ENCODE assay signal across 21 cellular contexts in genomic region chr17:45818708-45819107, GRCh38. TPM values are rescaled to one million over a fixed set of nuclear protein-coding genes. Genes with fewer than 3 reads are reported as not detected.
DNase-seq lines count a peak whose midpoint lies in the region; ATAC-seq and TF ChIP-seq lines count a peak whose summit lies in the region.
"Had no signal": no experiment of that assay in that cellular context is flagged by ENCODE, and none has a peak within 500 bp of the region (broad histone marks: within the 10 kb centered on the region; RNA-seq: fewer than 3 reads in every experiment).

No MANE protein-coding gene starts in this region.

- no peak overlapping the region for H3K4me3 ChIP-seq in dorsolateral prefrontal cortex
- H3K4me3 ChIP-seq: BLaER1 had no signal

- in situ Hi-C loops in G401 (cut with HindIII; ENCODE audit: low sequenced_read_pairs) = no loop called here

- no peak for TF ChIP-seq CTCF in dorsolateral prefrontal cortex (IDR thresholded peaks at IDR 0.05 in 54 of 56, conservative IDR thresholded peaks at IDR 0.05 in 2 of 56; ENCODE audit: low read depth in 1 of 56, partially characterized antibody in 56 of 56)

- H3K27ac ChIP-seq in angular gyrus (ENCODE audit: low read depth, low read length) (peak overlapping the region; percentile 30), dorsolateral prefrontal cortex (peak overlapping the region in 31 of 59 donors; percentile 3 to 86 (median 40))
- H3K27ac ChIP-seq: 22Rv1, BLaER1, C4-2B had no signal

- H3K27me3 ChIP-seq in dorsolateral prefrontal cortex = peaks cover 0 to 3% (median 0%) of the 10 kb centered on the region in 45 donors
- H3K27me3 ChIP-seq: BLaER1 had no signal

- ATAC-seq in HG03097 (IDR thresholded peaks at IDR 0.05; ENCODE audit: low FRiP score, unreplicated experiment) (no peak), GM21528 (IDR thresholded peaks at IDR 0.05; ENCODE audit: low FRiP score, unreplicated experiment) (no peak)
- ATAC-seq: CD8-positive, alpha-beta T cell had no signal

- peak; percentile 56 for DNase-seq in G401 (ENCODE audit: low spot score)
- no peak for DNase-seq in dorsolateral prefrontal cortex
- peak; percentile 62 for DNase-seq in putamen (ENCODE audit: low spot score)
- DNase-seq in foreskin melanocyte = no peak
- no peak for DNase-seq in NCI-H526 treated with DMSO at 0.1 percent for 48 hours (lab: John Stamatoyannopoulos, UW)
- DNase-seq: CD4-positive, CD25-positive, alpha-beta regulatory T cell; CD8-positive, alpha-beta T cell; DMS 273 treated with DMSO at 0.1 percent for 48 hours; DMS79; EL; GF-D8; GOT3; H7; HCEC 1CT had no signal

- intact Hi-C loops in dorsolateral prefrontal cortex (cut with DNase I) = no loop called here

RNA-seq across cellular contexts. Expression of gene SPPL2C, which starts 26.0 kb away (rescaled TPM):
- not detected in 2 replicates for total RNA-seq in G401 (2014; rRNA removed; shearing (Covaris generic))
- 1 to 10 TPM in 59 of 120 experiments, under 1 TPM in 58, not detected in 3; 0.14 to 4.9 (median 1.0) TPM for total RNA-seq in dorsolateral prefrontal cortex
- total RNA-seq: B cell; CD4-positive, CD25-positive, alpha-beta regulatory T cell; CD8-positive, alpha-beta T cell; H7 had no signal

RNA-seq across cellular contexts. Expression of gene CRHR1, which starts 34.6 kb away (rescaled TPM):
- not detected in 2 replicates for total RNA-seq in G401 (2014; rRNA removed; shearing (Covaris generic))
- 10 to 100 TPM in 117 of 120 experiments, 1 to 10 TPM in 3; 8.3 to 43.9 (median 24.7) TPM for total RNA-seq in dorsolateral prefrontal cortex
- total RNA-seq: B cell; CD4-positive, CD25-positive, alpha-beta regulatory T cell; CD8-positive, alpha-beta T cell had no signal

Comparison
In these comparisons a context has a peak if more than half of its experiments do, and no peak if none do; other contexts are left out.
1. DNase-seq: peak in G401 (single experiment) and putamen (single experiment); none in dorsolateral prefrontal cortex (0 of 10), foreskin melanocyte (single experiment) and NCI-H526 treated with DMSO at 0.1 percent for 48 hours (single experiment).